7 cellular contexts compared by ENCODE assay signal in genomic region chr7:149838992-149839408, GRCh38. TPM values are rescaled to one million over a fixed set of nuclear protein-coding genes. Genes with fewer than 3 reads are reported as not detected.
A peak's percentile ranks its signal among the peaks of the same experiment; 100 is the strongest.
DNase-seq lines count a peak whose midpoint lies in the region; ATAC-seq, FAIRE-seq and TF ChIP-seq lines count a peak whose summit lies in the region.

No MANE protein-coding gene starts in this region.

- DNase-seq in GM12865 (ENCODE audit: low read depth): no peak
- no peak for DNase-seq in NT2/D1 (ENCODE audit: low read depth, low spot score)
- DNase-seq in H1 (ENCODE audit: low read depth in 1 of 2, low spot score in 2 of 2): no peak
- DNase-seq in natural killer cell treated with Interleukin-12 subunit alpha and Interleukin-12 subunit beta and Interleukin-15 and Interleukin-18, amount 100 ng/mL, for 72 hours (ENCODE audit: low spot score): no peak
- DNase-seq in GF-D8 (lab: John Stamatoyannopoulos, UW): no peak
- DNase-seq in pons (ENCODE audit: low spot score): no peak

- no peak overlapping the region for H4K91ac ChIP-seq in H1 (replicated peaks; ENCODE audit: insufficient read length, low read length)

- no peak overlapping the region for H2BK20ac ChIP-seq in H1 (ENCODE audit: low read length)

- H2AK5ac ChIP-seq in H1 (ENCODE audit: low read depth, low read length): no peak overlapping the region

- TF ChIP-seq RAD21 in H1 (IDR thresholded peaks at IDR 0.05 in 1 of 2, conservative IDR thresholded peaks at IDR 0.05 in 1 of 2; ENCODE audit: low read depth in 2 of 2, low read length in 2 of 2): no peak

- no peak overlapping the region for H2AFZ ChIP-seq in H1 (ENCODE audit: low read length)

- TF ChIP-seq EP300 in H1 (IDR thresholded peaks at IDR 0.05; ENCODE audit: borderline replicate concordance in 1 of 2, low read depth in 2 of 2, low read length in 2 of 2): no peak

- no peak overlapping the region for H3K56ac ChIP-seq in H1 (replicated peaks; ENCODE audit: insufficient read length, low read depth, low read length)

- no peak overlapping the region for H3K23ac ChIP-seq in H1 (ENCODE audit: insufficient read length)

- peak overlapping the region; percentile 61 for H3K4me3 ChIP-seq in GM12865 (ENCODE audit: low read depth, low read length)
- peak overlapping the region; percentile 63 for H3K4me3 ChIP-seq in NT2/D1 (ENCODE audit: insufficient read length, low read depth)
- peak overlapping the region; percentile 61 to 91 (median 82) for H3K4me3 ChIP-seq in H1 (ENCODE audit: extremely low read depth in 1 of 4, insufficient read depth in 2 of 4, low read depth in 3 of 4, low read length in 4 of 4)

- H3K36me3 ChIP-seq in NT2/D1 (ENCODE audit: insufficient read depth, insufficient read length, low read length) (no peaks in the 10 kb centered on the region), H1 (ENCODE audit: control insufficient read depth in 2 of 4, insufficient read depth in 4 of 4, low read length in 3 of 4) (no peaks in the 10 kb centered on the region)

- H3K4me1 ChIP-seq in NT2/D1 (ENCODE audit: insufficient read depth, insufficient read length) (no peaks in the 10 kb centered on the region), H1 (replicated peaks in 1 of 4; ENCODE audit: control insufficient read depth in 3 of 4, insufficient read depth in 4 of 4, low read length in 3 of 4) (peaks cover 0 to 6% (median 0%) of the 10 kb centered on the region in 4 experiments; a peak in 3 of 7 replicates)

- H3K23me2 ChIP-seq in H1 (ENCODE audit: low read depth, low read length): peaks cover 5% of the 10 kb centered on the region; the same call in 1 of the 2 replicates

- no peak overlapping the region for H3K27ac ChIP-seq in H1 (ENCODE audit: low read depth, low read length)

- CTCF ChIA-PET in H1 (lab: Charles Lee; ENCODE audit: partially characterized antibody): interaction anchor here (0.7 to 3.0 kb wide), 6 partner anchors 10 to 519 kb away, joined by 3 to 25 read pairs (median 5); no protein-coding TSS in a partner anchor

- no peaks in the 10 kb centered on the region for H3K27me3 ChIP-seq in NT2/D1 (ENCODE audit: insufficient read depth, insufficient read length)
- H3K27me3 ChIP-seq in H1 (replicated peaks in 1 of 4; ENCODE audit: control insufficient read depth in 3 of 4, extremely low read depth in 1 of 4, insufficient read depth in 3 of 4, low read length in 3 of 4): no peaks in the 10 kb centered on the region; a peak in 2 of 7 replicates

- 0 out of 2 replicates have a peak overlapping the region, but pooled peaks have one; percentile 32 for H2BK12ac ChIP-seq in H1 (ENCODE audit: low read depth, low read length)

- peak overlapping the region; percentile 89 for H3K4me3 Mint-ChIP-seq in natural killer cell treated with Interleukin-12 subunit alpha and Interleukin-12 subunit beta and Interleukin-15 and Interleukin-18, amount 100 ng/mL, for 72 hours

- no peak overlapping the region for H2BK5ac ChIP-seq in H1 (ENCODE audit: low read depth, low read length)

- TF ChIP-seq CTCF in GM12865 (IDR thresholded peaks at IDR 0.05; ENCODE audit: insufficient read depth, low read depth, low read length, missing control alignments): no peak
- no peak for TF ChIP-seq CTCF in H1 (IDR thresholded peaks at IDR 0.05; ENCODE audit: control extremely low read depth in 1 of 3, insufficient read depth in 1 of 3, low read depth in 1 of 3, low read length in 3 of 3)

- peaks cover 20 to 21% of the 10 kb centered on the region in 2 donors for H3K4me1 Mint-ChIP-seq in natural killer cell treated with Interleukin-12 subunit alpha and Interleukin-12 subunit beta and Interleukin-15 and Interleukin-18, amount 100 ng/mL, for 72 hours (ENCODE audit: low read depth in 2 of 2)

- no peak overlapping the region for H3K14ac ChIP-seq in H1 (ENCODE audit: insufficient read length)

- H4K20me1 ChIP-seq in H1 (replicated peaks in 1 of 2; ENCODE audit: control insufficient read depth in 1 of 2, insufficient read depth in 2 of 2, low read length in 2 of 2): no peaks in the 10 kb centered on the region

- H3K79me1 ChIP-seq in H1 (ENCODE audit: low read depth, low read length): no peaks in the 10 kb centered on the region

- no peaks in the 10 kb centered on the region for H3K9me3 Mint-ChIP-seq in natural killer cell treated with Interleukin-12 subunit alpha and Interleukin-12 subunit beta and Interleukin-15 and Interleukin-18, amount 100 ng/mL, for 72 hours

- H4K8ac ChIP-seq in H1 (ENCODE audit: extremely low read depth, insufficient read depth, low read length): no peak overlapping the region

- peak overlapping the region; percentile 82 for H3K9ac ChIP-seq in NT2/D1 (ENCODE audit: insufficient read length, low read depth)
- H3K9ac ChIP-seq in H1 (replicated peaks in 1 of 4; ENCODE audit: extremely low read depth in 1 of 4, low read depth in 3 of 4, low read length in 3 of 4): peak overlapping the region; percentile 46 to 65 (median 52); a peak in 6 of 7 replicates

- H3K4ac ChIP-seq in H1 (replicated peaks; ENCODE audit: insufficient read length, low read depth, low read length): no peak overlapping the region

- no peak for ATAC-seq in natural killer cell treated with Interleukin-12 subunit alpha and Interleukin-12 subunit beta and Interleukin-15 and Interleukin-18, amount 100 ng/mL, for 72 hours
- ATAC-seq in GM21825 (IDR thresholded peaks at IDR 0.05; ENCODE audit: unreplicated experiment): no peak

- no peak for FAIRE-seq in H1 (lab: Jason Lieb, UNC)

- no peaks in the 10 kb centered on the region for H3K79me2 ChIP-seq in H1 (ENCODE audit: control insufficient read depth in 1 of 2, insufficient read depth in 2 of 2, low read length in 2 of 2)

- H3K36me3 Mint-ChIP-seq in natural killer cell treated with Interleukin-12 subunit alpha and Interleukin-12 subunit beta and Interleukin-15 and Interleukin-18, amount 100 ng/mL, for 72 hours: no peaks in the 10 kb centered on the region

- peaks cover 8 to 14% of the 10 kb centered on the region in 2 donors for H3K27me3 Mint-ChIP-seq in natural killer cell treated with Interleukin-12 subunit alpha and Interleukin-12 subunit beta and Interleukin-15 and Interleukin-18, amount 100 ng/mL, for 72 hours

- POLR2A ChIA-PET in H1 (lab: Charles Lee; ENCODE audit: partially characterized antibody): interaction anchor here (1.1 to 2.9 kb wide), 4 partner anchors 10 to 71 kb away, joined by 3 to 14 read pairs (median 4); no protein-coding TSS in a partner anchor

- peak overlapping the region; percentile 91 to 94 for H3K4me2 ChIP-seq in H1 (ENCODE audit: insufficient read depth in 1 of 2, low read depth in 2 of 2, low read length in 2 of 2)

- peak overlapping the region; percentile 56; the same call in 1 of the 2 replicates for H3K18ac ChIP-seq in H1 (ENCODE audit: extremely low read depth, low read length)

- no peak overlapping the region for H2BK15ac ChIP-seq in H1 (ENCODE audit: low read length)

- H3K9me3 ChIP-seq in NT2/D1 (ENCODE audit: insufficient read depth, low read length) (no peaks in the 10 kb centered on the region), H1 (ENCODE audit: insufficient read depth in 2 of 2, low read depth in 1 of 2, low read length in 1 of 2) (no peaks in the 10 kb centered on the region)

- WGBS in H1 (ENCODE audit: extremely low coverage in 1 of 2, insufficient coverage in 1 of 2, insufficient read length in 1 of 2, insufficient replicate concordance in 2 of 2, low coverage in 1 of 2, low lambda C conversion rate in 2 of 2, missing lambda C conversion rate in 1 of 2), 2 experiments: 7% methylated on average over 6 of the region's 6 CpGs; no CpG with 5 or more reads in 1 of the 2 experiments

- H2BK120ac ChIP-seq in H1 (replicated peaks; ENCODE audit: low read depth, low read length): no peak overlapping the region

- peak overlapping the region; percentile 45 to 76 for H3K27ac Mint-ChIP-seq in natural killer cell treated with Interleukin-12 subunit alpha and Interleukin-12 subunit beta and Interleukin-15 and Interleukin-18, amount 100 ng/mL, for 72 hours

- TF ChIP-seq POLR2A in H1 (IDR thresholded peaks at IDR 0.05; ENCODE audit: control extremely low read depth in 1 of 2, low read depth in 2 of 2, low read length in 2 of 2): no peak

- H4K5ac ChIP-seq in H1 (ENCODE audit: insufficient read length, low read depth, low read length): no peak overlapping the region

TF ChIP-seq in H1, 55 proteins besides CTCF, POLR2A, EP300 and RAD21 (continues in another document):
- no peak for TF ChIP-seq SIX5 (IDR thresholded peaks at IDR 0.05; ENCODE audit: low read depth, low read length)
- no peak for TF ChIP-seq E2F6 (IDR thresholded peaks at IDR 0.05)

RNA-seq across cellular contexts. Expression of gene ZNF862, which starts 0.8 kb away (rescaled TPM):
- total RNA-seq in H1 (2021; fragmentation: NEBNext Ultra II Directional; extraction: Animal tissue kit (Norgen Biotek cat#: 25700)): 2.5 and 3.9 TPM in 2 replicates
- 1.8 and 2.8 TPM in 2 replicates for polyA plus RNA-seq in H1 (2011; rRNA removed)
- 2.4 TPM for polyA plus RNA-seq in H1 (2011; cell fraction: cytosol; rRNA removed)
- 9.0 TPM for polyA plus RNA-seq in H1 (2011; cell fraction: nucleus; rRNA removed)
- polyA plus RNA-seq in H1 (2012, experiment 1 of 2): 1.8 to 3.1 TPM (median 2.4 TPM) in 4 replicates
- 0.62 TPM for polyA plus RNA-seq in H1 (2012, experiment 2 of 2)
- 1.1 TPM for polyA plus RNA-seq in H1 (2013, experiment 1 of 2)
- 1.2 TPM for polyA plus RNA-seq in H1 (2013, experiment 2 of 2)
- polyA minus RNA-seq in H1 (2011; rRNA and poly(A)+ RNA removed): 4.0 and 5.4 TPM in 2 replicates
- polyA minus RNA-seq in H1 (2011; cell fraction: cytosol; rRNA and poly(A)+ RNA removed): 1.5 TPM
- polyA minus RNA-seq in H1 (2011; cell fraction: nucleus; rRNA and poly(A)+ RNA removed): 8.9 TPM
- 10 to 100 TPM; 18.8 to 19.1 TPM for total RNA-seq in natural killer cell treated with Interleukin-12 subunit alpha and Interleukin-12 subunit beta and Interleukin-15 and Interleukin-18, amount 100 ng/mL, for 72 hours

RNA-seq across cellular contexts. Expression of gene ATP6V0E2, which starts 34.8 kb away (rescaled TPM):
- total RNA-seq in H1 (2021; fragmentation: NEBNext Ultra II Directional; extraction: Animal tissue kit (Norgen Biotek cat#: 25700)): 26.1 and 30.7 TPM in 2 replicates
- polyA plus RNA-seq in H1 (2011; rRNA removed): 47.9 and 75.1 TPM in 2 replicates
- polyA plus RNA-seq in H1 (2011; cell fraction: cytosol; rRNA removed): 28.2 TPM
- polyA plus RNA-seq in H1 (2011; cell fraction: nucleus; rRNA removed): 25.4 TPM
- 22.2 to 32.2 TPM (median 29.6 TPM) in 4 replicates for polyA plus RNA-seq in H1 (2012, experiment 1 of 2)
- polyA plus RNA-seq in H1 (2012, experiment 2 of 2): 34.8 TPM
- 22.2 TPM for polyA plus RNA-seq in H1 (2013, experiment 1 of 2)
- polyA plus RNA-seq in H1 (2013, experiment 2 of 2): 25.2 TPM
- 8.1 and 10.5 TPM in 2 replicates for polyA minus RNA-seq in H1 (2011; rRNA and poly(A)+ RNA removed)
- 13.7 TPM for polyA minus RNA-seq in H1 (2011; cell fraction: cytosol; rRNA and poly(A)+ RNA removed)
- polyA minus RNA-seq in H1 (2011; cell fraction: nucleus; rRNA and poly(A)+ RNA removed): 9.2 TPM
- total RNA-seq in natural killer cell treated with Interleukin-12 subunit alpha and Interleukin-12 subunit beta and Interleukin-15 and Interleukin-18, amount 100 ng/mL, for 72 hours: 10 to 100 TPM; 32.6 to 64.3 TPM
